ENCODE assay signal across 22 cellular contexts in the genomic region with DNA sequence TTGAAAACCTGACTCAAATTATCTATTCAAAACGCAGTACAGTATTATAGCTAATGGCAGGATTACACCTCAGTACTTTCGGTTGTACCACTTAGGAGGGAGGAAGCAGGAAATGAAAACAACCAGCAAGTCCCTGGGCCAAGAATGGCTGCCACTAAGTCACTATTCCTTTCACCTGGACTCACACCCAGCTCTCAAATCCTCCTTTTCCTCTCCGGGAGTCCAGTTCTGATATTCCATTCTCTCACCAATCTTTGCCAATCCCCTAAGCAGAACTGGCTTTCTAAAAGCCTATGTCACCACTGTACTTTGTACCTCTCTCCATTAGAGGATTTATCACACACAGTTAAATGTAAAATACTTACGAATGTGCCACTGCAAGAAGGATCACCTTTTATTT.
DNase-seq lines count a peak whose midpoint lies in the region; ATAC-seq lines count a peak whose summit lies in the region.
"Had no signal": no experiment of that assay in that cellular context is flagged by ENCODE, and none has a peak within 500 bp of the region (broad histone marks: within the 10 kb centered on the region; RNA-seq: fewer than 3 reads in every experiment).

No MANE protein-coding gene starts in this region.

- H3K9me3 ChIP-seq in duodenal mucosa (ENCODE audit: control insufficient read depth in 1 of 2, low read length in 2 of 2) (no peaks in the 10 kb centered on the region), muscle layer of duodenum (ENCODE audit: control insufficient read depth in 1 of 2, low read length in 2 of 2) (no peaks in the 10 kb centered on the region)
- H3K9me3 ChIP-seq: suprapubic skin, vagina had no signal

- peaks cover 26 to 45% of the 10 kb centered on the region in 2 donors for H3K4me1 ChIP-seq in duodenal mucosa (ENCODE audit: control insufficient read depth in 1 of 2, insufficient read depth in 2 of 2, low read length in 2 of 2)
- peaks cover 5 to 15% of the 10 kb centered on the region in 2 donors for H3K4me1 ChIP-seq in muscle layer of duodenum (ENCODE audit: control insufficient read depth in 1 of 2, insufficient read depth in 2 of 2, low read length in 2 of 2)
- H3K4me1 ChIP-seq: neural progenitor cell had no signal

- H3K36me3 ChIP-seq in duodenal mucosa (ENCODE audit: control insufficient read depth in 1 of 2, insufficient read depth in 2 of 2, low read length in 2 of 2) (peaks cover 0 to 4% of the 10 kb centered on the region in 2 donors), muscle layer of duodenum (ENCODE audit: control insufficient read depth in 1 of 2, insufficient read depth in 2 of 2, low read length in 2 of 2) (no peaks in the 10 kb centered on the region)
- H3K36me3 ChIP-seq: neural progenitor cell, vagina had no signal

- H3K4me3 ChIP-seq in duodenal mucosa (ENCODE audit: low read depth in 1 of 2, low read length in 2 of 2): peak overlapping the region; percentile 33 to 38
- H3K4me3 ChIP-seq in muscle layer of duodenum (ENCODE audit: low read depth in 1 of 2, low read length in 2 of 2): no peak overlapping the region
- H3K4me3 ChIP-seq: neural progenitor cell, suprapubic skin, vagina had no signal

- peak overlapping the region; percentile 4 to 26 for H3K9ac ChIP-seq in duodenal mucosa (ENCODE audit: low read depth in 1 of 2, low read length in 2 of 2)
- H3K9ac ChIP-seq: neural progenitor cell had no signal

- H3K27me3 ChIP-seq in duodenal mucosa (ENCODE audit: control insufficient read depth in 1 of 2, insufficient read depth in 2 of 2, low read length in 2 of 2): no peaks in the 10 kb centered on the region
- H3K27me3 ChIP-seq in muscle layer of duodenum (ENCODE audit: low read depth, low read length): no peaks in the 10 kb centered on the region
- H3K27me3 ChIP-seq: neural progenitor cell, suprapubic skin, vagina had no signal

- ATAC-seq in GM19463 (IDR thresholded peaks at IDR 0.05; ENCODE audit: unreplicated experiment) (peak; percentile 73), HG03108 (IDR thresholded peaks at IDR 0.05; ENCODE audit: unreplicated experiment) (no peak)
- ATAC-seq: activated CD8-positive, alpha-beta T cell treated with anti-CD3 and anti-CD28 coated beads, Interleukin-2, amount 10 ng/mL, durations not matched to agents 7 days and 5 days; stimulated activated effector memory CD8-positive, alpha-beta T cell treated with anti-CD3 and anti-CD28 coated beads, Interleukin-12 subunit alpha, Interleukin-12 subunit beta, amount 100 ng/mL, for 72 hours had no signal

- H3K27ac ChIP-seq in duodenal mucosa (ENCODE audit: low read depth, low read length) (no peak overlapping the region), muscle layer of duodenum (ENCODE audit: low read length) (peak overlapping the region; percentile 31)
- H3K27ac ChIP-seq: HL-60, neural progenitor cell, suprapubic skin, vagina had no signal

- DNase-seq in NCI-H2029 treated with DMSO at 0.1 percent for 48 hours (lab: John Stamatoyannopoulos, UW): peak; percentile 53
- DNase-seq in NCI-H748 treated with DMSO at 0.1 percent for 48 hours (lab: John Stamatoyannopoulos, UW): no peak
- DNase-seq in AML-193 (lab: John Stamatoyannopoulos, UW): no peak
- DNase-seq: activated CD4-positive, CD25-positive, alpha-beta regulatory T cell treated with anti-CD3 and anti-CD28 coated beads, Interleukin-2, amount 50 U/mL, for 72 hours; activated CD8-positive, alpha-beta T cell treated with anti-CD3 and anti-CD28 coated beads, Interleukin-2, amount 10 ng/mL, durations not matched to agents 7 days and 5 days; activated naive CD4-positive, alpha-beta T cell treated with anti-CD3 and anti-CD28 coated beads, Interleukin-2, amount 10 ng/mL, durations not matched to agents 7 days and 5 days; activated T-cell treated with anti-CD3 and anti-CD28 coated beads, Interleukin-2, amount 50 U/mL, for 24 hours; anterior cingulate cortex; CD4-positive, alpha-beta memory T cell; head of caudate nucleus; posterior cingulate gyrus; stimulated activated CD4-positive, alpha-beta T cell treated with anti-CD3 and anti-CD28 coated beads, Interleukin-1b, Interleukin-23, amount 100 ng/mL, for 48 hours; T1000 had no signal

Comparison
In these comparisons a context has a peak if more than half of its experiments do, and no peak if none do; other contexts are left out.
1. H3K4me3 ChIP-seq: peak in duodenal mucosa (2 of 2); none in muscle layer of duodenum (0 of 2).